Comparison of ENCODE assay signal across 2 cellular contexts in genomic region chr5:146745937-146746577, GRCh38.
TF ChIP-seq lines count a peak whose summit lies in the region.

No MANE protein-coding gene starts in this region.

TF ChIP-seq in liver, 16 proteins besides CTCF, POLR2A, EP300 and RAD21 (continued from another document):
- peak; percentile 30 for TF ChIP-seq ZBTB33 (IDR thresholded peaks at IDR 0.05)
- peak; percentile 20 for TF ChIP-seq YY1 (IDR thresholded peaks at IDR 0.05)
- peak in 1 of 2 donors; percentile 33 for TF ChIP-seq GABPA (IDR thresholded peaks at IDR 0.05 in 1 of 2, conservative IDR thresholded peaks at IDR 0.05 in 1 of 2)
- peak in 1 of 2 donors; percentile 49 for TF ChIP-seq JUND (IDR thresholded peaks at IDR 0.05)
- no peak for TF ChIP-seq HNF4G (IDR thresholded peaks at IDR 0.05)
- no peak for TF ChIP-seq NR2F2 (IDR thresholded peaks at IDR 0.05)
- TF ChIP-seq RXRA (IDR thresholded peaks at IDR 0.05), result peak in 1 of 2 donors; percentile 82
- TF ChIP-seq REST (IDR thresholded peaks at IDR 0.05), result no peak

TF ChIP-seq in HepG2, 621 proteins besides CTCF, POLR2A, EP300 and RAD21 (continued from another document):
- TF ChIP-seq ZNF670 (CRISPR knock-in tag; IDR thresholded peaks at IDR 0.05; ENCODE audit: borderline replicate concordance), result no peak
- no peak for TF ChIP-seq ZFAT (CRISPR knock-in tag; conservative IDR thresholded peaks at IDR 0.05)
- TF ChIP-seq SMAD1 (CRISPR knock-in tag; IDR thresholded peaks at IDR 0.05; ENCODE audit: borderline replicate concordance, low read depth), result no peak
TF ChIP-seq in HepG2: peak in this region for 0.
